Comparison of ENCODE assay signal across 35 cellular contexts in genomic region chr14:96459851-96460250, GRCh38.
"Had no signal": no experiment of that assay in that cellular context is flagged by ENCODE, and none has a peak within 500 bp of the region (broad histone marks: within the 10 kb centered on the region; RNA-seq: fewer than 3 reads in every experiment).

No MANE protein-coding gene starts in this region.

- H3K9me3 Mint-ChIP-seq: activated B cell treated with CpG ODN at 0.5 μM for 24 hours; activated CD4-positive, alpha-beta memory T cell treated with anti-CD3 and anti-CD28 coated beads for 36 hours; activated CD4-positive, alpha-beta T cell treated with anti-CD3 and anti-CD28 coated beads, Interleukin-2, amount 10 ng/mL, durations not matched to agents 24 days and 14 days; activated CD8-positive, alpha-beta T cell treated with anti-CD3 and anti-CD28 coated beads for 36 hours; activated naive CD4-positive, alpha-beta T cell treated with anti-CD3 and anti-CD28 coated beads for 36 hours; activated naive CD4-positive, alpha-beta T cell treated with anti-CD3 and anti-CD28 coated beads, Interleukin-2, amount 50 U/mL, for 72 hours; activated naive CD8-positive, alpha-beta T cell treated with anti-CD3 and anti-CD28 coated beads for 36 hours; activated T-cell treated with anti-CD3 and anti-CD28 coated beads, Interleukin-2, amount 50 U/mL, for 4 hours; activated T-cell treated with anti-CD3 and anti-CD28 coated beads, Interleukin-2, amount 50 U/mL, for 72 hours; activated T-helper 1 cell treated with anti-CD3 and anti-CD28 coated beads, Interleukin-12 subunit alpha, Interleukin-12 subunit beta, Interleukin-2, Interleukin-4 antibody, amounts not matched to agents 30 ng/mL and 10 ng/mL and 1 ng/mL, durations not matched to agents 14 hours and 24 hours and 36 hours; activated T-helper 17 cell treated with anti-CD3 and anti-CD28 coated beads, Interleukin-2, amount 50 U/mL, for 72 hours; T-helper 1 cell treated with Interleukin-12 subunit alpha and Interleukin-12 subunit beta and Interleukin-4 antibody, amounts not matched to agents 30 μg/mL and 1 μg/mL, for 36 hours; T-helper 2 cell treated with Interferon-gamma antibody and Interleukin-4, amounts not matched to agents 5 μg/mL and 100 μg/mL, for 36 hours had no signal

- H3K36me3 Mint-ChIP-seq: activated CD4-positive, alpha-beta memory T cell treated with anti-CD3 and anti-CD28 coated beads for 36 hours; activated naive CD4-positive, alpha-beta T cell treated with anti-CD3 and anti-CD28 coated beads, Interleukin-2, amount 50 U/mL, for 72 hours; activated naive CD8-positive, alpha-beta T cell treated with anti-CD3 and anti-CD28 coated beads for 36 hours had no signal

- H3K4me1 Mint-ChIP-seq: activated B cell treated with CpG ODN at 0.5 μM for 24 hours; activated T-helper 17 cell treated with anti-CD3 and anti-CD28 coated beads, Interleukin-2, amount 50 U/mL, for 72 hours had no signal

- H3K27me3 Mint-ChIP-seq: activated naive CD8-positive, alpha-beta T cell treated with anti-CD3 and anti-CD28 coated beads for 36 hours had no signal

- H3K4me3 Mint-ChIP-seq: activated B cell treated with CpG ODN at 0.5 μM for 24 hours; activated CD4-positive, alpha-beta memory T cell treated with anti-CD3 and anti-CD28 coated beads for 36 hours; activated CD4-positive, alpha-beta T cell treated with anti-CD3 and anti-CD28 coated beads, Interleukin-2, amount 10 ng/mL, durations not matched to agents 24 days and 14 days; activated CD8-positive, alpha-beta T cell treated with anti-CD3 and anti-CD28 coated beads for 36 hours; activated naive CD4-positive, alpha-beta T cell treated with anti-CD3 and anti-CD28 coated beads for 36 hours; activated naive CD8-positive, alpha-beta T cell treated with anti-CD3 and anti-CD28 coated beads for 36 hours; activated T-cell treated with anti-CD3 and anti-CD28 coated beads, Interleukin-2, amount 50 U/mL, for 4 hours; activated T-cell treated with anti-CD3 and anti-CD28 coated beads, Interleukin-2, amount 50 U/mL, for 72 hours; activated T-helper 1 cell treated with anti-CD3 and anti-CD28 coated beads, Interleukin-12 subunit alpha, Interleukin-12 subunit beta, Interleukin-2, Interleukin-4 antibody, amounts not matched to agents 30 ng/mL and 10 ng/mL and 1 ng/mL, durations not matched to agents 14 hours and 24 hours and 36 hours; activated T-helper 17 cell treated with anti-CD3 and anti-CD28 coated beads, Interleukin-2, amount 50 U/mL, for 72 hours; T-helper 1 cell treated with Interleukin-12 subunit alpha and Interleukin-12 subunit beta and Interleukin-4 antibody, amounts not matched to agents 30 μg/mL and 1 μg/mL, for 36 hours; T-helper 2 cell treated with Interferon-gamma antibody and Interleukin-4, amounts not matched to agents 5 μg/mL and 100 μg/mL, for 36 hours had no signal

- FAIRE-seq: astrocyte, TTC549 had no signal

- DNase-seq: activated B cell treated with CpG ODN at 0.5 μM for 24 hours; activated CD4-positive, alpha-beta memory T cell treated with anti-CD3 and anti-CD28 coated beads for 36 hours; activated CD4-positive, alpha-beta T cell treated with anti-CD3 and anti-CD28 coated beads for 4 hours; activated CD4-positive, alpha-beta T cell treated with anti-CD3 and anti-CD28 coated beads, Interleukin-2, amount 10 ng/mL, durations not matched to agents 24 days and 14 days; activated CD4-positive, alpha-beta T cell treated with anti-CD3 and anti-CD28 coated beads, Interleukin-2, amount 50 U/mL, for 1 hour; activated CD4-positive, alpha-beta T cell treated with anti-CD3 and anti-CD28 coated beads, Interleukin-2, amount 50 U/mL, for 4 hours; activated CD4-positive, CD25-positive, alpha-beta regulatory T cell treated with anti-CD3 and anti-CD28 coated beads, Interleukin-2, amount 50 U/mL, for 72 hours; activated CD8-positive, alpha-beta memory T cell treated with anti-CD3 and anti-CD28 coated beads, Interleukin-2, amount 50 U/mL, for 4 hours; activated CD8-positive, alpha-beta T cell treated with anti-CD3 and anti-CD28 coated beads for 36 hours; activated effector memory CD4-positive, alpha-beta T cell treated with anti-CD3 and anti-CD28 coated beads, Interleukin-2, amount 50 U/mL, for 16 hours; activated gamma-delta T cell treated with Interleukin-2 at 50 U/mL for 16 hours; activated naive CD4-positive, alpha-beta T cell; activated naive CD4-positive, alpha-beta T cell treated with anti-CD3 and anti-CD28 coated beads for 36 hours; activated naive CD4-positive, alpha-beta T cell treated with anti-CD3 and anti-CD28 coated beads, Interleukin-2, amount 50 U/mL, for 16 hours; activated naive CD8-positive, alpha-beta T cell treated with anti-CD3 and anti-CD28 coated beads for 36 hours; activated T-cell treated with anti-CD3 and anti-CD28 coated beads for 4 hours; activated T-cell treated with anti-CD3 and anti-CD28 coated beads, Interleukin-2, amount 50 U/mL, for 1 hour; activated T-cell treated with anti-CD3 and anti-CD28 coated beads, Interleukin-2, amount 50 U/mL, for 4 hours; activated T-cell treated with anti-CD3 and anti-CD28 coated beads, Interleukin-2, amount 50 U/mL, for 72 hours; adrenal gland; amniotic stem cell; aorta; body of pancreas; brain microvascular endothelial cell; central memory CD4-positive, alpha-beta T cell; T-helper 1 cell; T-helper 2 cell; T-helper 9 cell had no signal

- H3K27ac Mint-ChIP-seq: activated B cell treated with CpG ODN at 0.5 μM for 24 hours; activated CD4-positive, alpha-beta memory T cell treated with anti-CD3 and anti-CD28 coated beads for 36 hours; activated CD4-positive, alpha-beta T cell treated with anti-CD3 and anti-CD28 coated beads, Interleukin-2, amount 10 ng/mL, durations not matched to agents 24 days and 14 days; activated CD8-positive, alpha-beta T cell treated with anti-CD3 and anti-CD28 coated beads for 36 hours; activated naive CD4-positive, alpha-beta T cell treated with anti-CD3 and anti-CD28 coated beads for 36 hours; activated naive CD4-positive, alpha-beta T cell treated with anti-CD3 and anti-CD28 coated beads, Interleukin-2, amount 50 U/mL, for 72 hours; activated naive CD8-positive, alpha-beta T cell treated with anti-CD3 and anti-CD28 coated beads for 36 hours; activated T-cell treated with anti-CD3 and anti-CD28 coated beads, Interleukin-2, amount 50 U/mL, for 72 hours; activated T-helper 1 cell treated with anti-CD3 and anti-CD28 coated beads, Interleukin-12 subunit alpha, Interleukin-12 subunit beta, Interleukin-2, Interleukin-4 antibody, amounts not matched to agents 30 ng/mL and 10 ng/mL and 1 ng/mL, durations not matched to agents 14 hours and 24 hours and 36 hours; activated T-helper 17 cell treated with anti-CD3 and anti-CD28 coated beads, Interleukin-2, amount 50 U/mL, for 72 hours; T-helper 1 cell treated with Interleukin-12 subunit alpha and Interleukin-12 subunit beta and Interleukin-4 antibody, amounts not matched to agents 30 μg/mL and 1 μg/mL, for 36 hours; T-helper 2 cell treated with Interferon-gamma antibody and Interleukin-4, amounts not matched to agents 5 μg/mL and 100 μg/mL, for 36 hours had no signal
